ENCODE assay signal across 10 cellular contexts in genomic region chr19:44947041-44947581, GRCh38. TPM values are rescaled to one million over a fixed set of nuclear protein-coding genes. Genes with fewer than 3 reads are reported as not detected.
"Had no signal": no experiment of that assay in that cellular context is flagged by ENCODE, and none has a peak within 500 bp of the region (broad histone marks: within the 10 kb centered on the region; RNA-seq: fewer than 3 reads in every experiment).

No MANE protein-coding gene starts in this region.

- H3K27ac ChIP-seq: lower lobe of right lung had no signal

- H3K4me3 ChIP-seq: lower lobe of right lung had no signal

- DNase-seq: activated CD4-positive, alpha-beta memory T cell treated with anti-CD3 and anti-CD28 coated beads for 36 hours; activated CD4-positive, alpha-beta T cell treated with anti-CD3 and anti-CD28 coated beads for 1 hour; activated gamma-delta T cell; activated T-cell treated with anti-CD3 and anti-CD28 coated beads, Interleukin-2, amount 50 U/mL, for 48 hours; cerebellar nuclear complex; hypothalamus; lower lobe of right lung; naive thymus-derived CD4-positive, alpha-beta T cell had no signal

- H3K27me3 ChIP-seq: dorsolateral prefrontal cortex had no signal

- H3K9me3 ChIP-seq: lower lobe of right lung had no signal

RNA-seq across cellular contexts. Expression of gene APOC2, which starts 1.3 kb away (rescaled TPM):
- polyA plus RNA-seq: naive thymus-derived CD4-positive, alpha-beta T cell had no signal

RNA-seq across cellular contexts. Expression of gene APOC4, which starts 5.1 kb away (rescaled TPM):
- polyA plus RNA-seq: naive thymus-derived CD4-positive, alpha-beta T cell; urinary bladder had no signal

RNA-seq across cellular contexts. Expression of gene APOC1, which starts 32.7 kb away (rescaled TPM):
- polyA plus RNA-seq: naive thymus-derived CD4-positive, alpha-beta T cell had no signal

RNA-seq across cellular contexts. Expression of gene APOE, which starts 41.5 kb away (rescaled TPM):
- polyA plus RNA-seq: naive thymus-derived CD4-positive, alpha-beta T cell had no signal
